Comparison of ENCODE assay signal across 8 cellular contexts in genomic region chr1:18950415-18951026, GRCh38. TPM values are rescaled to one million over a fixed set of nuclear protein-coding genes. Genes with fewer than 3 reads are reported as not detected.
A peak's percentile ranks its signal among the peaks of the same experiment; 100 is the strongest.
DNase-seq lines count a peak whose midpoint lies in the region; ATAC-seq, FAIRE-seq and TF ChIP-seq lines count a peak whose summit lies in the region.

No MANE protein-coding gene starts in this region.

- H3K27ac Mint-ChIP-seq in activated naive CD8-positive, alpha-beta T cell treated with anti-CD3 and anti-CD28 coated beads, Interleukin-2, amount 10 ng/mL, durations not matched to agents 7 days and 5 days: peak overlapping the region; percentile 78

- H3K27ac ChIP-seq in HEK293 (ENCODE audit: extremely low read depth, low read depth, low read length) (no peak overlapping the region), keratinocyte (ENCODE audit: control insufficient read depth, insufficient read depth, low read length) (peak overlapping the region; percentile 81), substantia nigra (ENCODE audit: low read depth, low read length, poor library complexity, severe bottlenecking) (peak overlapping the region; percentile 72), PC-3 (ENCODE audit: low read length) (no peak overlapping the region)

- H4K20me1 ChIP-seq in keratinocyte (ENCODE audit: control insufficient read depth, extremely low read depth, insufficient read depth, low read length) (peaks cover 22% of the 10 kb centered on the region), PC-3 (ENCODE audit: low read length) (peaks cover 81% of the 10 kb centered on the region)

- dilution Hi-C loops in keratinocyte (cut with MboI; ENCODE audit: extremely low pct_ligation_motif_present, low sequenced_read_pairs): no loop called here

- H3F3A ChIP-seq in PC-3 (ENCODE audit: low read length, unreplicated experiment): no peaks in the 10 kb centered on the region

- H3K9me3 ChIP-seq in HEK293 (ENCODE audit: control insufficient read depth, insufficient read depth, low read depth, low read length) (no peaks in the 10 kb centered on the region), keratinocyte (ENCODE audit: control insufficient read depth, low read depth, low read length) (no peaks in the 10 kb centered on the region), PC-3 (ENCODE audit: low read length) (no peaks in the 10 kb centered on the region)

- no peak overlapping the region for H3K4me3 ChIP-seq in HEK293 (ENCODE audit: low read depth, low read length)
- H3K4me3 ChIP-seq in keratinocyte (ENCODE audit: control insufficient read depth in 2 of 3, extremely low read depth in 1 of 3, insufficient read depth in 2 of 3, low read depth in 1 of 3, low read length in 3 of 3): peak overlapping the region; percentile 13 to 93 (median 63)
- no peak overlapping the region for H3K4me3 ChIP-seq in PC-3 (ENCODE audit: low read length)

- peaks cover 5% of the 10 kb centered on the region for H3K36me3 Mint-ChIP-seq in activated naive CD8-positive, alpha-beta T cell treated with anti-CD3 and anti-CD28 coated beads, Interleukin-2, amount 10 ng/mL, durations not matched to agents 7 days and 5 days

- POLR2A ChIA-PET in HEK293 (lab: Yijun Ruan, JAX): no interaction called here
- POLR2A ChIA-PET in activated naive CD8-positive, alpha-beta T cell treated with anti-CD3 and anti-CD28 coated beads, Interleukin-2, amount 10 ng/mL, durations not matched to agents 7 days and 5 days (lab: Charles Lee): interaction anchor here (0.9 to 10.8 kb wide), 2 partner anchors 23 to 48 kb away, joined by 3 to 229 read pairs; partner anchors contain the start of gene ALDH4A1
- POLR2A ChIA-PET in PC-3 (lab: Charles Lee; ENCODE audit: unreplicated experiment): interaction anchor here (0.5 kb wide), 1 partner anchor 32 kb away, joined by 6 read pairs; no protein-coding TSS in a partner anchor

- H2AFZ ChIP-seq in keratinocyte (ENCODE audit: control insufficient read depth, low read length): no peak overlapping the region
- no peak overlapping the region for H2AFZ ChIP-seq in PC-3 (ENCODE audit: low read length)

- no TSS peak for BruUV-seq in PC-3 (replicated peaks; lab: Mats Ljungman, UMichigan)

- H3K4me2 ChIP-seq in keratinocyte (ENCODE audit: control insufficient read depth, extremely low read depth, insufficient read depth, low read depth, low read length) (peak overlapping the region; percentile 91), PC-3 (ENCODE audit: low read length) (no peak overlapping the region)

- H3K79me2 ChIP-seq in keratinocyte (ENCODE audit: control insufficient read depth, insufficient read depth, low read length): peaks cover 100% of the 10 kb centered on the region
- peaks cover 100% of the 10 kb centered on the region for H3K79me2 ChIP-seq in PC-3 (ENCODE audit: low read length)

- intact Hi-C loops in PC-3 (cut with micrococcal nuclease): no loop called here

- H3K36me3 ChIP-seq in HEK293 (ENCODE audit: control insufficient read depth in 2 of 2, insufficient read depth in 1 of 2, low read length in 2 of 2): peaks cover 0 to 5% of the 10 kb centered on the region in 2 experiments; a peak in 1 of 3 replicates
- peaks cover 2 to 32% of the 10 kb centered on the region in 2 experiments for H3K36me3 ChIP-seq in keratinocyte (ENCODE audit: control insufficient read depth in 2 of 2, extremely low read depth in 1 of 2, insufficient read depth in 2 of 2, low read length in 2 of 2)
- peaks cover 8% of the 10 kb centered on the region; the same call in 1 of the 2 replicates for H3K36me3 ChIP-seq in PC-3 (ENCODE audit: low read depth, low read length)

- ATAC-seq in activated naive CD8-positive, alpha-beta T cell treated with anti-CD3 and anti-CD28 coated beads, Interleukin-2, amount 10 ng/mL, durations not matched to agents 7 days and 5 days (ENCODE audit: low read depth): no peak
- no peak for ATAC-seq in PC-3

- H3K27me3 Mint-ChIP-seq in activated naive CD8-positive, alpha-beta T cell treated with anti-CD3 and anti-CD28 coated beads, Interleukin-2, amount 10 ng/mL, durations not matched to agents 7 days and 5 days: peaks cover 21% of the 10 kb centered on the region

- H3K4me3 Mint-ChIP-seq in activated naive CD8-positive, alpha-beta T cell treated with anti-CD3 and anti-CD28 coated beads, Interleukin-2, amount 10 ng/mL, durations not matched to agents 7 days and 5 days: peak overlapping the region; percentile 82

- H3K4me1 Mint-ChIP-seq in activated naive CD8-positive, alpha-beta T cell treated with anti-CD3 and anti-CD28 coated beads, Interleukin-2, amount 10 ng/mL, durations not matched to agents 7 days and 5 days: peaks cover 69% of the 10 kb centered on the region

- CTCF ChIA-PET in HEK293 (lab: Yijun Ruan, JAX): interaction anchor here (0.6 to 3.2 kb wide), 7 partner anchors 14 to 700 kb away, joined by 3 to 25 read pairs (median 3); no protein-coding TSS in a partner anchor
- CTCF ChIA-PET in PC-3 (lab: Charles Lee): no interaction called here

- no peaks in the 10 kb centered on the region for H3K9me3 Mint-ChIP-seq in activated naive CD8-positive, alpha-beta T cell treated with anti-CD3 and anti-CD28 coated beads, Interleukin-2, amount 10 ng/mL, durations not matched to agents 7 days and 5 days

- FAIRE-seq in keratinocyte (lab: Jason Lieb, UNC) (no peak), RCC 7860 (lab: Jason Lieb, UNC) (no peak)

- H3K27me3 ChIP-seq in keratinocyte (ENCODE audit: control insufficient read depth, extremely low read depth, insufficient read depth, low read length) (no peaks in the 10 kb centered on the region), PC-3 (ENCODE audit: low read length) (no peaks in the 10 kb centered on the region)

- no peaks in the 10 kb centered on the region for H3K9me2 ChIP-seq in PC-3 (replicated peaks; ENCODE audit: low read length)

- peaks cover 8% of the 10 kb centered on the region for H3K4me1 ChIP-seq in HEK293 (ENCODE audit: control insufficient read depth, insufficient read depth, low read length)
- peaks cover 83% of the 10 kb centered on the region for H3K4me1 ChIP-seq in keratinocyte (ENCODE audit: control insufficient read depth, extremely low read depth, insufficient read depth, low read length)
- peaks cover 52% of the 10 kb centered on the region for H3K4me1 ChIP-seq in PC-3 (ENCODE audit: insufficient read depth, low read length)

- H3K9me1 ChIP-seq in keratinocyte (ENCODE audit: control insufficient read depth, extremely low read depth, insufficient read depth, low read length): peaks cover 2% of the 10 kb centered on the region

- peak overlapping the region; percentile 78 for H3K9ac ChIP-seq in keratinocyte (ENCODE audit: control insufficient read depth, extremely low read depth, insufficient read depth, low read length)
- H3K9ac ChIP-seq in PC-3 (ENCODE audit: low read length): no peak overlapping the region

- TF ChIP-seq CTCF in HEK293 (tag by site-specific recombination; IDR thresholded peaks at IDR 0.05) (no peak), keratinocyte (optimal IDR thresholded peaks at IDR 0.05 in 1 of 3, IDR thresholded peaks at IDR 0.05 in 1 of 3, conservative IDR thresholded peaks at IDR 0.05 in 1 of 3; ENCODE audit: extremely low read depth in 1 of 3, insufficient read depth in 2 of 3, low read length in 3 of 3) (peak in 1 of 3 experiments; percentile 1), PC-3 (conservative IDR thresholded peaks at IDR 0.05; ENCODE audit: low read depth, low read length) (no peak)

- no peak for DNase-seq in activated naive CD8-positive, alpha-beta T cell treated with anti-CD3 and anti-CD28 coated beads, Interleukin-2, amount 10 ng/mL, durations not matched to agents 7 days and 5 days
- DNase-seq in keratinocyte (ENCODE audit: low read depth, low spot score) (no peak), substantia nigra (lab: John Stamatoyannopoulos, UW) (peak in 15 of 49 donors; percentile 20 to 74 (median 48)), PC-3 (no peak), RCC 7860 (ENCODE audit: low spot score) (no peak), inferior parietal cortex (ENCODE audit: extremely low spot score) (no peak), HuH-7.5 (ENCODE audit: low spot score) (no peak)

TF ChIP-seq in HEK293, 187 proteins besides CTCF, POLR2A, EP300 and RAD21 (continues in another document):
- TF ChIP-seq ZNF24 (tag by site-specific recombination; IDR thresholded peaks at IDR 0.05) (no peak), ZBTB6 (tag by site-specific recombination; IDR thresholded peaks at IDR 0.05) (no peak), ZNF341 (tag by site-specific recombination; IDR thresholded peaks at IDR 0.05; ENCODE audit: low read depth) (no peak)

RNA-seq across cellular contexts. Expression of gene IFFO2, which starts 6.0 kb away (rescaled TPM):
- total RNA-seq in activated naive CD8-positive, alpha-beta T cell treated with anti-CD3 and anti-CD28 coated beads, Interleukin-2, amount 10 ng/mL, durations not matched to agents 7 days and 5 days: 10 to 100 TPM; 21.6 to 21.8 TPM
- 55.0 to 61.5 TPM (median 57.9 TPM) in 3 replicates for polyA plus RNA-seq in keratinocyte
- polyA plus RNA-seq in keratinocyte (2011; ENCODE audit: low read depth): 124 TPM
- 43.0 and 79.6 TPM in 2 replicates for polyA plus RNA-seq in keratinocyte (2011; cell fraction: cytosol; rRNA removed)
- polyA plus RNA-seq in keratinocyte (2011; cell fraction: nucleus; rRNA removed): 145 and 193 TPM in 2 replicates
- polyA plus RNA-seq in keratinocyte (2012; ENCODE audit: low replicate concordance): 72.9 and 75.0 TPM in 2 replicates
- polyA minus RNA-seq in keratinocyte: 106 to 194 TPM (median 118 TPM) in 3 replicates
- polyA minus RNA-seq in keratinocyte (2011; cell fraction: cytosol; rRNA and poly(A)+ RNA removed): 127 TPM
- polyA minus RNA-seq in keratinocyte (2011; cell fraction: nucleus; rRNA and poly(A)+ RNA removed): 82.3 and 144 TPM in 2 replicates
- 30.7 and 55.2 TPM in 2 replicates for total RNA-seq in PC-3 (2014; rRNA removed)

RNA-seq across cellular contexts. Expression of gene ALDH4A1, which starts 48.2 kb away (rescaled TPM):
- total RNA-seq in activated naive CD8-positive, alpha-beta T cell treated with anti-CD3 and anti-CD28 coated beads, Interleukin-2, amount 10 ng/mL, durations not matched to agents 7 days and 5 days: 1 to 10 TPM; 2.5 to 3.3 TPM
- 38.7 to 91.9 TPM (median 52.7 TPM) in 3 replicates for polyA plus RNA-seq in keratinocyte
- polyA plus RNA-seq in keratinocyte (2011; ENCODE audit: low read depth): 23.4 TPM
- polyA plus RNA-seq in keratinocyte (2011; cell fraction: cytosol; rRNA removed): 32.0 and 62.6 TPM in 2 replicates
- polyA plus RNA-seq in keratinocyte (2011; cell fraction: nucleus; rRNA removed): 62.5 and 83.1 TPM in 2 replicates
- 44.0 and 48.3 TPM in 2 replicates for polyA plus RNA-seq in keratinocyte (2012; ENCODE audit: low replicate concordance)
- 48.6 to 89.0 TPM (median 74.9 TPM) in 3 replicates for polyA minus RNA-seq in keratinocyte
- polyA minus RNA-seq in keratinocyte (2011; cell fraction: cytosol; rRNA and poly(A)+ RNA removed): 91.9 TPM
- polyA minus RNA-seq in keratinocyte (2011; cell fraction: nucleus; rRNA and poly(A)+ RNA removed): 65.3 and 76.2 TPM in 2 replicates
- 18.1 and 24.9 TPM in 2 replicates for total RNA-seq in PC-3 (2014; rRNA removed)

Comparison
In these comparisons a context has a peak if more than half of its experiments do, and no peak if none do; other contexts are left out.
1. H3K27ac ChIP-seq: peak in keratinocyte (single experiment) and substantia nigra (single experiment); none in HEK293 (single experiment) and PC-3 (single experiment).
2. H3K4me3 ChIP-seq: peak in keratinocyte (3 of 3); none in HEK293 (single experiment) and PC-3 (single experiment).